24 cellular contexts compared by ENCODE assay signal in the genomic region with DNA sequence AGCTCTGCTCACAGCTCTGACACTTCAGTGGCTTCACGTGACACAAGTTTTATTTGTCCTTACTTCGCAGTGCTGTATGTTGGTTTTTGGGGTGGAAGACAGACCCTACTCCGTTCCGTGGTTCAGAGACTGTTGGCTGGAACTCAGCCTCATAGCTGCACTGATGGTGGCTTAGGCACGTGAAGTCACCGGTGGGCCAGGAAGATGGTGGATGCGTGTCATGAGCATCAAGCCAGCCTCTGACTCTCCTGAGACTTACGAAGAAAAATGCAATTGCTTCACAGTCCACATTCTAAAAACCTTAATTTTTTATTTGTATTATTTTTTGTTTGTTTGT.
"Had no signal": no experiment of that assay in that cellular context is flagged by ENCODE, and none has a peak within 500 bp of the region (broad histone marks: within the 10 kb centered on the region; RNA-seq: fewer than 3 reads in every experiment).

No MANE protein-coding gene starts in this region.

- H3K27ac ChIP-seq: brain microvascular endothelial cell, right lobe of liver, skin epidermis, upper lobe of left lung had no signal

- H3K27ac Mint-ChIP-seq: activated B cell treated with CpG ODN at 0.5 μM for 24 hours; activated CD8-positive, alpha-beta T cell treated with anti-CD3 and anti-CD28 coated beads, Interleukin-2, amount 10 ng/mL, durations not matched to agents 7 days and 5 days; activated naive CD8-positive, alpha-beta T cell; memory B cell; naive thymus-derived CD8-positive, alpha-beta T cell; stimulated activated naive CD8-positive, alpha-beta T cell treated with anti-CD3 and anti-CD28 coated beads, Interleukin-15, Interleukin-2, amounts not matched to agents 100 ng/mL and 50 ng/mL, for 24 hours; T-helper 2 cell treated with Interferon-gamma antibody and Interleukin-4, amounts not matched to agents 5 μg/mL and 100 μg/mL, for 36 hours had no signal

- DNase-seq: activated B cell treated with CpG ODN at 0.5 μM for 24 hours; activated CD8-positive, alpha-beta T cell treated with anti-CD3 and anti-CD28 coated beads, Interleukin-2, amount 10 ng/mL, durations not matched to agents 7 days and 5 days; activated effector memory CD4-positive, alpha-beta T cell treated with Interleukin-2 at 50 U/mL for 16 hours; activated naive CD4-positive, alpha-beta T cell treated with Interleukin-2 at 50 U/mL for 16 hours; brain microvascular endothelial cell; cortex of kidney; foreskin fibroblast; hippocampal formation; kidney; stimulated activated CD4-positive, alpha-beta T cell treated with anti-CD3 and anti-CD28 coated beads, Interleukin-12 subunit alpha, Interleukin-12 subunit beta, amount 100 ng/mL, for 4 hours; stimulated activated CD4-positive, alpha-beta T cell treated with anti-CD3 and anti-CD28 coated beads, Interleukin-4, amount 100 ng/mL, for 1 hour; T-helper 1 cell had no signal

- H3K36me3 ChIP-seq: brain microvascular endothelial cell, right lobe of liver, upper lobe of left lung had no signal

- H3K4me3 Mint-ChIP-seq: activated B cell treated with CpG ODN at 0.5 μM for 24 hours; activated CD8-positive, alpha-beta T cell treated with anti-CD3 and anti-CD28 coated beads, Interleukin-2, amount 10 ng/mL, durations not matched to agents 7 days and 5 days; activated naive CD8-positive, alpha-beta T cell; memory B cell; naive thymus-derived CD8-positive, alpha-beta T cell; neural crest cell; stimulated activated naive CD8-positive, alpha-beta T cell treated with anti-CD3 and anti-CD28 coated beads, Interleukin-15, Interleukin-2, amounts not matched to agents 100 ng/mL and 50 ng/mL, for 24 hours; T-helper 2 cell treated with Interferon-gamma antibody and Interleukin-4, amounts not matched to agents 5 μg/mL and 100 μg/mL, for 36 hours had no signal

- H3K27me3 Mint-ChIP-seq: activated B cell treated with CpG ODN at 0.5 μM for 24 hours; activated naive CD8-positive, alpha-beta T cell; memory B cell; stimulated activated naive CD8-positive, alpha-beta T cell treated with anti-CD3 and anti-CD28 coated beads, Interleukin-15, Interleukin-2, amounts not matched to agents 100 ng/mL and 50 ng/mL, for 24 hours had no signal

- H3K9me3 ChIP-seq: right lobe of liver, upper lobe of left lung had no signal

- H3K9me3 Mint-ChIP-seq: T-helper 2 cell treated with Interferon-gamma antibody and Interleukin-4, amounts not matched to agents 5 μg/mL and 100 μg/mL, for 36 hours had no signal

- H3K4me1 Mint-ChIP-seq: activated B cell treated with CpG ODN at 0.5 μM for 24 hours; memory B cell; naive thymus-derived CD8-positive, alpha-beta T cell had no signal

- H3K4me3 ChIP-seq: right lobe of liver, skin epidermis, upper lobe of left lung had no signal

- ATAC-seq: activated CD8-positive, alpha-beta T cell treated with anti-CD3 and anti-CD28 coated beads, Interleukin-2, amount 10 ng/mL, durations not matched to agents 7 days and 5 days; left colon; naive thymus-derived CD8-positive, alpha-beta T cell; right lobe of liver had no signal

- FAIRE-seq: astrocyte, endothelial cell of umbilical vein, kidney had no signal

- H3K27me3 ChIP-seq: brain microvascular endothelial cell, right lobe of liver, upper lobe of left lung had no signal

- H3K4me1 ChIP-seq: right lobe of liver, upper lobe of left lung had no signal

- H3K36me3 Mint-ChIP-seq: activated naive CD8-positive, alpha-beta T cell; memory B cell; naive thymus-derived CD8-positive, alpha-beta T cell had no signal
